ENCODE assay signal across 8 cellular contexts in genomic region chr7:143263266-143264195, GRCh38. TPM values are rescaled to one million over a fixed set of nuclear protein-coding genes. Genes with fewer than 3 reads are reported as not detected.
DNase-seq lines count a peak whose midpoint lies in the region; ATAC-seq and TF ChIP-seq lines count a peak whose summit lies in the region.

GSTK1 (plus strand) TSS chr7:143263441; CDS start chr7:143263514, 73 bp downstream.

- DNase-seq in BJ (ENCODE audit: low read depth) (no peak), NCI-H774 (lab: John Stamatoyannopoulos, UW) (peak; percentile 65), lung microvascular endothelial cell (ENCODE audit: low read depth in 2 of 2) (peak; percentile 50 to 73)
- DNase-seq in activated CD8-positive, alpha-beta memory T cell treated with anti-CD3 and anti-CD28 coated beads for 1 hour (ENCODE audit: extremely low read depth in 1 of 2, low read depth in 1 of 2), result peak; percentile 39 to 66
- peak; percentile 69 for DNase-seq in effector CD4-positive, alpha-beta T cell
- DNase-seq in stimulated activated CD4-positive, alpha-beta T cell treated with anti-CD3 and anti-CD28 coated beads, TNF-alpha, amount 100 ng/mL, for 48 hours (ENCODE audit: low read depth in 3 of 3), result peak; percentile 58 to 81 (median 61)

- CTCF ChIA-PET in BJ (lab: Yijun Ruan, JAX), result interaction anchor here (0.7 to 3.2 kb wide), 5 partner anchors 15 to 228 kb away, joined by 3 to 12 read pairs (median 3); no protein-coding TSS in a partner anchor

- H3K36me3 ChIP-seq in BJ (ENCODE audit: control insufficient read depth, insufficient read depth, low read length), result peaks cover 5% of the 10 kb centered on the region

- ATAC-seq in GM19043 (IDR thresholded peaks at IDR 0.05; ENCODE audit: low read depth, unreplicated experiment), result peak; percentile 98
- ATAC-seq in HG03342 (IDR thresholded peaks at IDR 0.05; ENCODE audit: unreplicated experiment), result peak; percentile 89

- POLR2A ChIA-PET in BJ (lab: Charles Lee), result interaction anchor here (0.6 kb wide), 1 partner anchor 32 kb away, joined by 4 read pairs; no protein-coding TSS in a partner anchor

- TF ChIP-seq CTCF in BJ (IDR thresholded peaks at IDR 0.05; ENCODE audit: insufficient read depth, low read depth, low read length), result no peak

- H3K27me3 ChIP-seq in BJ (ENCODE audit: control insufficient read depth, insufficient read depth, low read length), result no peaks in the 10 kb centered on the region

- peak within 1 kb of the TSS; percentile 61 for H3K4me3 ChIP-seq in BJ (ENCODE audit: low read depth, low read length)

RNA-seq across cellular contexts. Expression of gene GSTK1, which starts in this region (rescaled TPM):
- polyA plus RNA-seq in BJ (2011; rRNA removed), result 132 and 164 TPM in 2 replicates
- 50.0 and 80.1 TPM in 2 replicates for polyA minus RNA-seq in BJ (2011; rRNA and poly(A)+ RNA removed)
- 61.5 and 77.0 TPM in 2 replicates for total RNA-seq in lung microvascular endothelial cell
